In genomic region chr11:12270215-12270797, GRCh38 we compare ENCODE assay signal across 20 cellular contexts.
DNase-seq lines count a peak whose midpoint lies in the region; FAIRE-seq and TF ChIP-seq lines count a peak whose summit lies in the region.
"Had no signal": no experiment of that assay in that cellular context is flagged by ENCODE, and none has a peak within 500 bp of the region (broad histone marks: within the 10 kb centered on the region; RNA-seq: fewer than 3 reads in every experiment).

No MANE protein-coding gene starts in this region.

- H3K9me3 ChIP-seq in smooth muscle cell (replicated peaks; ENCODE audit: low read depth), result no peaks in the 10 kb centered on the region
- H3K9me3 ChIP-seq in HAP-1, result no peaks in the 10 kb centered on the region
- H3K9me3 ChIP-seq in kidney (ENCODE audit: control insufficient read depth in 1 of 2, low read length in 2 of 2), result no peaks in the 10 kb centered on the region
- H3K9me3 ChIP-seq: BLaER1, esophagus squamous epithelium, heart right ventricle, neutrophil had no signal

- H3K9ac ChIP-seq in smooth muscle cell (ENCODE audit: low read depth) (no peak overlapping the region), kidney (ENCODE audit: low read length in 2 of 2) (no peak overlapping the region)
- H3K9ac ChIP-seq: BLaER1 had no signal

- 89% methylated on average over 6 of the region's 6 CpGs for WGBS in smooth muscle cell (ENCODE audit: low lambda C conversion rate)

- H3K4me1 ChIP-seq in smooth muscle cell (ENCODE audit: low read depth) (peaks cover 5% of the 10 kb centered on the region), HAP-1 (no peaks in the 10 kb centered on the region), kidney (ENCODE audit: control insufficient read depth in 1 of 2, insufficient read depth in 1 of 2, low read depth in 1 of 2, low read length in 2 of 2) (peaks cover 0 to 4% of the 10 kb centered on the region in 2 donors)

- in situ Hi-C loops in HAP-1 (cut with MboI; ENCODE audit: low sequenced_read_pairs), result loop anchor here (5.0 to 25.0 kb wide), 2 partner anchors 223 to 333 kb away; no protein-coding TSS in a partner anchor

- DNase-seq in NCI-H748 (lab: John Stamatoyannopoulos, UW; ENCODE audit: unreplicated experiment) (peak; percentile 38), NCI-H748 treated with DMSO at 0.1 percent for 48 hours (lab: John Stamatoyannopoulos, UW) (no peak), choroid plexus epithelial cell (ENCODE audit: low read depth) (peak; percentile 28), lung microvascular endothelial cell (ENCODE audit: low read depth in 2 of 2) (peak; percentile 39 to 70), smooth muscle cell (lab: John Stamatoyannopoulos, UW; ENCODE audit: unreplicated experiment) (no peak), HAP-1 (ENCODE audit: low spot score in 2 of 2) (no peak), kidney (no peak)
- no peak for DNase-seq in activated naive CD4-positive, alpha-beta T cell treated with Interleukin-2 at 50 U/mL for 16 hours
- DNase-seq: activated CD4-positive, alpha-beta T cell treated with anti-CD3 and anti-CD28 coated beads, Interleukin-2, amount 10 ng/mL, durations not matched to agents 24 days and 14 days; DMS 273 treated with DMSO at 0.1 percent for 48 hours; esophagus squamous epithelium; GOT3; heart right ventricle; mesendoderm; NCI-H2081 treated with DMSO at 0.1 percent for 48 hours; NCI-H524 treated with DMSO at 0.1 percent for 48 hours had no signal

- peaks cover 12% of the 10 kb centered on the region for H3F3A ChIP-seq in smooth muscle cell (ENCODE audit: low read depth)

- H3K27ac ChIP-seq in smooth muscle cell (ENCODE audit: low read depth), result peak overlapping the region; percentile 6
- H3K27ac ChIP-seq in kidney (ENCODE audit: low read depth in 2 of 2, low read length in 2 of 2), result no peak overlapping the region
- H3K27ac ChIP-seq: BLaER1, neutrophil had no signal

- no peaks in the 10 kb centered on the region for H3K79me2 ChIP-seq in smooth muscle cell (ENCODE audit: low read depth)

- FAIRE-seq in kidney (lab: Jason Lieb, UNC), result no peak
- FAIRE-seq: A204.1, TTC549 had no signal

- H4K20me1 ChIP-seq in smooth muscle cell (ENCODE audit: low read depth), result no peaks in the 10 kb centered on the region
- H4K20me1 ChIP-seq: BLaER1 had no signal

- no peak overlapping the region for H3K4me2 ChIP-seq in smooth muscle cell
- H3K4me2 ChIP-seq: BLaER1 had no signal

- no peak for TF ChIP-seq CTCF in choroid plexus epithelial cell (conservative IDR thresholded peaks at IDR 0.05; ENCODE audit: low read depth, low read length)
- no peak for TF ChIP-seq CTCF in smooth muscle cell (IDR thresholded peaks at IDR 0.05; ENCODE audit: borderline replicate concordance, insufficient read depth, poor library complexity, severe bottlenecking)
- no peak for TF ChIP-seq CTCF in kidney (IDR thresholded peaks at IDR 0.05; ENCODE audit: borderline replicate concordance, extremely low read depth, insufficient read depth)

- no peak overlapping the region for H3K4me3 ChIP-seq in choroid plexus epithelial cell (ENCODE audit: low read depth, low read length)
- no peak overlapping the region for H3K4me3 ChIP-seq in smooth muscle cell
- H3K4me3 ChIP-seq in HAP-1, result no peak overlapping the region
- H3K4me3 ChIP-seq in kidney (ENCODE audit: low read length in 2 of 2), result no peak overlapping the region
- H3K4me3 ChIP-seq: BLaER1, esophagus squamous epithelium, heart right ventricle had no signal

- H3K27me3 ChIP-seq in smooth muscle cell (ENCODE audit: low read depth) (no peaks in the 10 kb centered on the region), HAP-1 (ENCODE audit: low read depth) (no peaks in the 10 kb centered on the region)
- H3K27me3 ChIP-seq: BLaER1, esophagus squamous epithelium, heart right ventricle, neutrophil had no signal

- H3K36me3 ChIP-seq in smooth muscle cell (ENCODE audit: low read depth) (no peaks in the 10 kb centered on the region), HAP-1 (replicated peaks) (no peaks in the 10 kb centered on the region), kidney (ENCODE audit: control insufficient read depth in 1 of 2, insufficient read depth in 2 of 2, low read length in 2 of 2) (no peaks in the 10 kb centered on the region)
- H3K36me3 ChIP-seq: BLaER1, esophagus squamous epithelium, heart right ventricle, neutrophil had no signal

- intact Hi-C loops in kidney (cut with DNase I), result loop anchor here (10.0 kb wide), 1 partner anchor 346 kb away; no protein-coding TSS in a partner anchor

- H2AFZ ChIP-seq in smooth muscle cell (ENCODE audit: low read depth), result no peak overlapping the region

Comparison
In these comparisons a context has a peak if more than half of its experiments do, and no peak if none do; other contexts are left out.
1. DNase-seq: peak in NCI-H748 (single experiment), choroid plexus epithelial cell (single experiment) and lung microvascular endothelial cell (2 of 2); none in NCI-H748 treated with DMSO at 0.1 percent for 48 hours (single experiment), smooth muscle cell (single experiment), activated naive CD4-positive, alpha-beta T cell treated with Interleukin-2 at 50 U/mL for 16 hours (single experiment), HAP-1 (0 of 2) and kidney (single experiment).